ENCODE assay signal across 8 cellular contexts in genomic region chr10:116743266-116744064, GRCh38. TPM values are rescaled to one million over a fixed set of nuclear protein-coding genes. Genes with fewer than 3 reads are reported as not detected.
A peak's percentile ranks its signal among the peaks of the same experiment; 100 is the strongest.
DNase-seq lines count a peak whose midpoint lies in the region; FAIRE-seq and TF ChIP-seq lines count a peak whose summit lies in the region.

No MANE protein-coding gene starts in this region.

- H3K27ac ChIP-seq in AG04450 (ENCODE audit: low read depth, low read length) (peak overlapping the region; percentile 65), ectodermal cell (ENCODE audit: insufficient read depth, low read depth, low read length, poor library complexity, severe bottlenecking) (no peak overlapping the region)

- H3K9me3 ChIP-seq in AG04450 (ENCODE audit: control insufficient read depth, insufficient read depth, low read length) (no peaks in the 10 kb centered on the region), ectodermal cell (ENCODE audit: control insufficient read depth, low read length) (no peaks in the 10 kb centered on the region)

- no peaks in the 10 kb centered on the region for H3K36me3 Mint-ChIP-seq in nephron progenitor cell (ENCODE audit: low read depth)

- TF ChIP-seq CTCF in AG04450 (IDR thresholded peaks at IDR 0.05; ENCODE audit: low read depth, low read length) (no peak), nephron progenitor cell (IDR thresholded peaks at IDR 0.05) (no peak)

- no peak overlapping the region for H3K27ac Mint-ChIP-seq in nephron progenitor cell

- no peak for TF ChIP-seq RAD21 in Ishikawa (IDR thresholded peaks at IDR 0.05; ENCODE audit: low read depth)

- peak overlapping the region; percentile 74 for H3K4me3 Mint-ChIP-seq in nephron progenitor cell

- FAIRE-seq in GM12892 (lab: Jason Lieb, UNC): no peak

- WGBS in ectodermal cell, 2 experiments: 56% methylated on average over 24 of the region's 24 CpGs

- no peaks in the 10 kb centered on the region for H3K4me1 ChIP-seq in ectodermal cell (ENCODE audit: control insufficient read depth, insufficient read depth, low read length)

- H3K36me3 ChIP-seq in ectodermal cell (ENCODE audit: control insufficient read depth, insufficient read depth, low read length): no peaks in the 10 kb centered on the region

- peak overlapping the region; percentile 58 for H3K4me3 ChIP-seq in AG04450 (ENCODE audit: low read depth, low read length)
- peak overlapping the region; percentile 73 for H3K4me3 ChIP-seq in ectodermal cell (ENCODE audit: insufficient read depth, low read depth, low read length)

- TF ChIP-seq EP300 in Ishikawa (IDR thresholded peaks at IDR 0.05; ENCODE audit: borderline replicate concordance): 0 out of 2 replicates have a peak, but pooled peaks have one; percentile 8

- DNase-seq in AG04450 (ENCODE audit: low read depth, low spot score): no peak
- no peak for DNase-seq in nephron progenitor cell
- no peak for DNase-seq in RKO (ENCODE audit: low spot score)
- no peak for DNase-seq in H4 (ENCODE audit: low spot score)
- DNase-seq in GM12892 (ENCODE audit: insufficient read length): no peak
- no peak for DNase-seq in NCI-H69 (lab: John Stamatoyannopoulos, UW)

- POLR2A ChIA-PET in AG04450 (lab: Yijun Ruan, JAX): interaction anchor here (1.3 to 1.5 kb wide), 3 partner anchors 27 to 55 kb away, joined by 3 to 9 read pairs (median 6); no protein-coding TSS in a partner anchor

- peaks cover 79% of the 10 kb centered on the region for H3K27me3 Mint-ChIP-seq in nephron progenitor cell (ENCODE audit: low read depth, poor library complexity)

- CTCF ChIA-PET in AG04450 (lab: Charles Lee): interaction anchor here (1.1 to 2.2 kb wide), 4 partner anchors 44 to 61 kb away, joined by 3 to 17 read pairs (median 8); no protein-coding TSS in a partner anchor

- peaks cover 13% of the 10 kb centered on the region for H3K4me1 Mint-ChIP-seq in nephron progenitor cell

- H3K9me3 Mint-ChIP-seq in nephron progenitor cell: peaks cover 6% of the 10 kb centered on the region

- no peak for TF ChIP-seq POLR2A in GM12892 (IDR thresholded peaks at IDR 0.05; ENCODE audit: low read depth, low read length)

- H3K27me3 ChIP-seq in AG04450 (ENCODE audit: control insufficient read depth, insufficient read depth, low read length) (no peaks in the 10 kb centered on the region), ectodermal cell (ENCODE audit: control insufficient read depth, insufficient read depth, low read length, poor library complexity, severe bottlenecking) (peaks cover 67% of the 10 kb centered on the region)

TF ChIP-seq in Ishikawa, 13 proteins besides CTCF, POLR2A, EP300 and RAD21:
- TF ChIP-seq FOXM1 (IDR thresholded peaks at IDR 0.05; ENCODE audit: borderline replicate concordance, low read depth): no peak
- TF ChIP-seq CEBPB (IDR thresholded peaks at IDR 0.05): no peak
- peak; percentile 35; the same call in 1 of the 2 replicates for TF ChIP-seq TEAD4 (IDR thresholded peaks at IDR 0.05)
- no peak for TF ChIP-seq CREB1 (IDR thresholded peaks at IDR 0.05; ENCODE audit: low read depth)
- TF ChIP-seq USF1 (IDR thresholded peaks at IDR 0.05): no peak
- no peak for TF ChIP-seq TAF1 (IDR thresholded peaks at IDR 0.05; ENCODE audit: low read depth)
- peak; percentile 67 for TF ChIP-seq MAX (IDR thresholded peaks at IDR 0.05)
- 0 out of 2 replicates have a peak, but pooled peaks have one; percentile 19 for TF ChIP-seq NFIC (IDR thresholded peaks at IDR 0.05)
- no peak for TF ChIP-seq EGR1 (IDR thresholded peaks at IDR 0.05)
- no peak for TF ChIP-seq REST (IDR thresholded peaks at IDR 0.05; ENCODE audit: low read depth)
- TF ChIP-seq TCF12 (IDR thresholded peaks at IDR 0.05; ENCODE audit: low read depth): 0 out of 2 replicates have a peak, but pooled peaks have one; percentile 27
- no peak for TF ChIP-seq YY1 (IDR thresholded peaks at IDR 0.05; ENCODE audit: low read depth)
- TF ChIP-seq ZBTB7A (IDR thresholded peaks at IDR 0.05; ENCODE audit: low read depth): no peak; the same call in 1 of the 2 replicates

RNA-seq across cellular contexts. Expression of gene HSPA12A, which starts 1.1 kb away (rescaled TPM):
- 20.0 and 20.5 TPM in 2 replicates for polyA plus RNA-seq in AG04450 (2011; rRNA removed)
- 27.4 and 30.3 TPM in 2 replicates for polyA minus RNA-seq in AG04450 (2011; rRNA and poly(A)+ RNA removed)
- 6.0 TPM for polyA plus RNA-seq in ectodermal cell (2013, experiment 1 of 4)
- polyA plus RNA-seq in ectodermal cell (2013, experiment 2 of 4): 5.3 TPM
- polyA plus RNA-seq in ectodermal cell (2013, experiment 3 of 4): 4.3 TPM
- polyA plus RNA-seq in ectodermal cell (2013, experiment 4 of 4): 4.2 TPM
- 5.4 and 5.5 TPM in 2 replicates for total RNA-seq in H4 (2014; rRNA removed; shearing (Covaris generic))
- 2.6 TPM for polyA plus RNA-seq in GM12892 (2012; ENCODE audit: missing spikeins)
